ENCODE assay signal across 9 cellular contexts in genomic region chr5:67166886-67167285, GRCh38. TPM values are rescaled to one million over a fixed set of nuclear protein-coding genes. Genes with fewer than 3 reads are reported as not detected.
DNase-seq lines count a peak whose midpoint lies in the region; ATAC-seq lines count a peak whose summit lies in the region.
"Had no signal": no experiment of that assay in that cellular context is flagged by ENCODE, and none has a peak within 500 bp of the region (broad histone marks: within the 10 kb centered on the region; RNA-seq: fewer than 3 reads in every experiment).

No MANE protein-coding gene starts in this region.

- peak overlapping the region; percentile 52; the same call in 1 of the 2 replicates for H3K4me3 ChIP-seq in iPS-20b (ENCODE audit: low read length)

- no peaks in the 10 kb centered on the region for H3K4me1 ChIP-seq in iPS-20b (ENCODE audit: insufficient read depth, low read length)

- no peak for ATAC-seq in activated CD8-positive, alpha-beta T cell treated with anti-CD3 and anti-CD28 coated beads, Interleukin-2, amount 10 ng/mL, durations not matched to agents 7 days and 5 days
- peak; percentile 3 for ATAC-seq in stimulated activated naive CD8-positive, alpha-beta T cell treated with anti-CD3 and anti-CD28 coated beads, Interleukin-15, amount 100 ng/mL, for 72 hours
- ATAC-seq in GM18520 (IDR thresholded peaks at IDR 0.05; ENCODE audit: unreplicated experiment): no peak

- no peaks in the 10 kb centered on the region for H3K9me3 Mint-ChIP-seq in T-helper 1 cell treated with Interleukin-12 subunit alpha and Interleukin-12 subunit beta and Interleukin-4 antibody, amounts not matched to agents 30 μg/mL and 1 μg/mL, for 36 hours
- no peaks in the 10 kb centered on the region for H3K9me3 Mint-ChIP-seq in activated CD8-positive, alpha-beta T cell treated with anti-CD3 and anti-CD28 coated beads, Interleukin-2, amount 10 ng/mL, durations not matched to agents 7 days and 5 days (ENCODE audit: insufficient read depth)
- no peaks in the 10 kb centered on the region for H3K9me3 Mint-ChIP-seq in stimulated activated naive CD8-positive, alpha-beta T cell treated with anti-CD3 and anti-CD28 coated beads, Interleukin-15, amount 100 ng/mL, for 72 hours

- H3K27me3 Mint-ChIP-seq in T-helper 1 cell treated with Interleukin-12 subunit alpha and Interleukin-12 subunit beta and Interleukin-4 antibody, amounts not matched to agents 30 μg/mL and 1 μg/mL, for 36 hours (ENCODE audit: low read depth): no peaks in the 10 kb centered on the region
- no peaks in the 10 kb centered on the region for H3K27me3 Mint-ChIP-seq in activated CD8-positive, alpha-beta T cell treated with anti-CD3 and anti-CD28 coated beads, Interleukin-2, amount 10 ng/mL, durations not matched to agents 7 days and 5 days (ENCODE audit: low read depth)
- H3K27me3 Mint-ChIP-seq in stimulated activated naive CD8-positive, alpha-beta T cell treated with anti-CD3 and anti-CD28 coated beads, Interleukin-15, amount 100 ng/mL, for 72 hours: no peaks in the 10 kb centered on the region

- H3K9me3 ChIP-seq in iPS-20b (ENCODE audit: insufficient read depth, low read depth, low read length): no peaks in the 10 kb centered on the region

- H3K4me3 Mint-ChIP-seq in T-helper 1 cell treated with Interleukin-12 subunit alpha and Interleukin-12 subunit beta and Interleukin-4 antibody, amounts not matched to agents 30 μg/mL and 1 μg/mL, for 36 hours: peak overlapping the region; percentile 89
- H3K4me3 Mint-ChIP-seq in activated CD8-positive, alpha-beta T cell treated with anti-CD3 and anti-CD28 coated beads, Interleukin-2, amount 10 ng/mL, durations not matched to agents 7 days and 5 days: peak overlapping the region; percentile 90
- peak overlapping the region; percentile 84 to 86 for H3K4me3 Mint-ChIP-seq in stimulated activated naive CD8-positive, alpha-beta T cell treated with anti-CD3 and anti-CD28 coated beads, Interleukin-15, amount 100 ng/mL, for 72 hours

- peak overlapping the region; percentile 71; the same call in 1 of the 2 replicates for H3K9ac ChIP-seq in iPS-20b (ENCODE audit: low read depth, low read length)

- CTCF ChIA-PET in activated CD8-positive, alpha-beta T cell treated with anti-CD3 and anti-CD28 coated beads, Interleukin-2, amount 10 ng/mL, durations not matched to agents 7 days and 5 days (lab: Charles Lee): interaction anchor here (0.6 to 18.0 kb wide), 13 partner anchors 8 to 325 kb away, joined by 3 to 441 read pairs (median 6); no protein-coding TSS in a partner anchor

- DNase-seq in T-helper 1 cell (no peak), DMS53 treated with DMSO at 0.1 percent for 48 hours (lab: John Stamatoyannopoulos, UW; ENCODE audit: unreplicated experiment) (no peak), DMS79 (lab: John Stamatoyannopoulos, UW) (no peak)
- no peak for DNase-seq in activated CD8-positive, alpha-beta T cell treated with anti-CD3 and anti-CD28 coated beads, Interleukin-2, amount 10 ng/mL, durations not matched to agents 7 days and 5 days
- DNase-seq in stimulated activated naive CD8-positive, alpha-beta T cell treated with anti-CD3 and anti-CD28 coated beads, Interleukin-15, amount 100 ng/mL, for 72 hours: no peak

- H3K27me3 ChIP-seq in iPS-20b (ENCODE audit: insufficient read depth, low read length): no peaks in the 10 kb centered on the region

- POLR2A ChIA-PET in activated CD8-positive, alpha-beta T cell treated with anti-CD3 and anti-CD28 coated beads, Interleukin-2, amount 10 ng/mL, durations not matched to agents 7 days and 5 days (lab: Charles Lee): interaction anchor here (0.7 to 7.5 kb wide), 10 partner anchors 9 to 1542 kb away, joined by 3 to 177 read pairs (median 7); partner anchors contain the start of gene CD180

- H3K36me3 Mint-ChIP-seq in T-helper 1 cell treated with Interleukin-12 subunit alpha and Interleukin-12 subunit beta and Interleukin-4 antibody, amounts not matched to agents 30 μg/mL and 1 μg/mL, for 36 hours (ENCODE audit: low read depth): peaks cover 57% of the 10 kb centered on the region
- peaks cover 50% of the 10 kb centered on the region for H3K36me3 Mint-ChIP-seq in activated CD8-positive, alpha-beta T cell treated with anti-CD3 and anti-CD28 coated beads, Interleukin-2, amount 10 ng/mL, durations not matched to agents 7 days and 5 days (ENCODE audit: low read depth)

- peak overlapping the region; percentile 62 for H3K27ac ChIP-seq in iPS-20b (ENCODE audit: low read length)
- H3K27ac ChIP-seq: 22Rv1 had no signal

- no peaks in the 10 kb centered on the region for H3K36me3 ChIP-seq in iPS-20b (ENCODE audit: insufficient read depth, low read depth, low read length)

- peak overlapping the region; percentile 100 for H3K27ac Mint-ChIP-seq in T-helper 1 cell treated with Interleukin-12 subunit alpha and Interleukin-12 subunit beta and Interleukin-4 antibody, amounts not matched to agents 30 μg/mL and 1 μg/mL, for 36 hours
- peak overlapping the region; percentile 99 for H3K27ac Mint-ChIP-seq in activated CD8-positive, alpha-beta T cell treated with anti-CD3 and anti-CD28 coated beads, Interleukin-2, amount 10 ng/mL, durations not matched to agents 7 days and 5 days
- H3K27ac Mint-ChIP-seq in stimulated activated naive CD8-positive, alpha-beta T cell treated with anti-CD3 and anti-CD28 coated beads, Interleukin-15, amount 100 ng/mL, for 72 hours: peak overlapping the region; percentile 95 to 98

- H3K4me1 Mint-ChIP-seq in T-helper 1 cell treated with Interleukin-12 subunit alpha and Interleukin-12 subunit beta and Interleukin-4 antibody, amounts not matched to agents 30 μg/mL and 1 μg/mL, for 36 hours (ENCODE audit: low read depth): peaks cover 43% of the 10 kb centered on the region
- peaks cover 56% of the 10 kb centered on the region for H3K4me1 Mint-ChIP-seq in activated CD8-positive, alpha-beta T cell treated with anti-CD3 and anti-CD28 coated beads, Interleukin-2, amount 10 ng/mL, durations not matched to agents 7 days and 5 days (ENCODE audit: low read depth)
- peaks cover 60% of the 10 kb centered on the region for H3K4me1 Mint-ChIP-seq in stimulated activated naive CD8-positive, alpha-beta T cell treated with anti-CD3 and anti-CD28 coated beads, Interleukin-15, amount 100 ng/mL, for 72 hours

RNA-seq across cellular contexts. Expression of gene CD180, which starts 29.7 kb away (rescaled TPM):
- not detected for total RNA-seq in activated CD8-positive, alpha-beta T cell treated with anti-CD3 and anti-CD28 coated beads, Interleukin-2, amount 10 ng/mL, durations not matched to agents 7 days and 5 days
